Comparison of ENCODE assay signal across 8 cellular contexts in the genomic region with DNA sequence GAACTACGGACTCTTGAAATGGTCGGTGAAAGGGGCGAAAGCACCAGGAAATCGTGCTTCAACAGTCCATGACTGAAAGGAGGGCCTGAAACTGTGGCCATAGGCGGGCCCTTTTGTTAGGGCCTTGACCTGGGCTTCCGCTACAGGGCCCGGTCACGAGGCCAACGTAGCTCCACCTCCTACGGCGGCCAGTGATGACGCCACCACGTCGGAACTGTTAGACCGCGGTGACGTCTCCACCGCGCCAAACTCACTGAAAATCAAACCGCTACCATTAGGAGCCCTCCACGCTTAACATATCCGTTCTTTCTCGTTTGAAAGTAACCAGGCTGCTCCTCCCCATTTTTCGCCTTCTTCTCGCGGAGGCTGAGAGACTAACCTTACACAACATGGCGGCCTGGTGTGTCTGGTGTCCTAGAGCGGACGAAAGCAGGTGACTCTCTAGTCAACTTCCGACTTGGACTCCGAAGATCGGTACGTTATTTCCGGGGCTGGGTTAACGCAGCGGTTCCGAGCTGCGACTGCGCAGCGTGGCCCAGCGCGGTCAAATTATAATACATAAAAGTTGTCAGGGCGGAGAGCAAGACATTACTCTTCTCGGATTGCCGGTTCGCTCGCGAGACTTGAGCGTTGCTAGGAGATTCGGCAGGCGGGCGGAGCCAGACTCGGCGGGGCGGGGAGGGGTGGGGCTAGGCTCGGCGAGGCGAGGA. TPM values are rescaled to one million over a fixed set of nuclear protein-coding genes. Genes with fewer than 3 reads are reported as not detected.
DNase-seq lines count a peak whose midpoint lies in the region; ATAC-seq and TF ChIP-seq lines count a peak whose summit lies in the region.

No MANE protein-coding gene starts in this region.

- no peak for TF ChIP-seq CTCF in endothelial cell (IDR thresholded peaks at IDR 0.05; ENCODE audit: unreplicated experiment)

- no peak overlapping the region for H3K27ac Mint-ChIP-seq in endothelial cell (ENCODE audit: unreplicated experiment)

- no peaks in the 10 kb centered on the region for H3K36me3 Mint-ChIP-seq in endothelial cell (ENCODE audit: low read depth, unreplicated experiment)

- peak; percentile 74 for ATAC-seq in GM21423 (IDR thresholded peaks at IDR 0.05; ENCODE audit: unreplicated experiment)

- H3K27me3 Mint-ChIP-seq in endothelial cell (ENCODE audit: unreplicated experiment) = peaks cover 10% of the 10 kb centered on the region

- DNase-seq in D341Med (ENCODE audit: low spot score) (peak; percentile 98), HUDEP-2 (lab: John Stamatoyannopoulos, UW; ENCODE audit: unreplicated experiment in 76 of 76) (peak; percentile 46 to 99 (median 93)), NOMO-1 treated with dmso at 0.1 percent for 144 hours (lab: John Stamatoyannopoulos, UW; ENCODE audit: unreplicated experiment) (peak; percentile 96), endothelial cell (ENCODE audit: low spot score) (peak; percentile 96), mesenteric fat pad (ENCODE audit: low spot score) (peak; percentile 98)
- DNase-seq in activated CD8-positive, alpha-beta memory T cell treated with anti-CD3 and anti-CD28 coated beads, Interleukin-2, amount 50 U/mL, for 1 hour (ENCODE audit: extremely low read depth) = peak; percentile 97
- DNase-seq in stimulated activated CD8-positive, alpha-beta memory T cell treated with anti-CD3 and anti-CD28 coated beads, Interleukin-15, amount 100 ng/mL, for 1 hour (ENCODE audit: low read depth) = peak; percentile 97

- H3K4me1 Mint-ChIP-seq in endothelial cell (ENCODE audit: unreplicated experiment) = peaks cover 27% of the 10 kb centered on the region

- H3K4me3 Mint-ChIP-seq in endothelial cell (ENCODE audit: unreplicated experiment) = no peak overlapping the region

- H3K9me3 Mint-ChIP-seq in endothelial cell (ENCODE audit: unreplicated experiment) = no peaks in the 10 kb centered on the region

RNA-seq across cellular contexts. Expression of a gene that starts 0.4 kb away (rescaled TPM):
- total RNA-seq in endothelial cell (ENCODE audit: unreplicated experiment) (95.0 TPM), mesenteric fat pad (83.7 TPM)

RNA-seq across cellular contexts. Expression of a gene that starts 23.9 kb away (rescaled TPM):
- total RNA-seq in endothelial cell (ENCODE audit: unreplicated experiment) (41.5 TPM), mesenteric fat pad (25.6 TPM)

Comparison
In these comparisons a context has a peak if more than half of its experiments do, and no peak if none do; other contexts are left out.
1. Peak in every context shown above with its lines: DNase-seq and ATAC-seq.